ENCODE assay signal across 8 cellular contexts in genomic region chr14:22986508-22987054, GRCh38. TPM values are rescaled to one million over a fixed set of nuclear protein-coding genes. Genes with fewer than 3 reads are reported as not detected.
DNase-seq lines count a peak whose midpoint lies in the region; ATAC-seq and TF ChIP-seq lines count a peak whose summit lies in the region.

No MANE protein-coding gene starts in this region.

- in situ Hi-C loops in GM13977 (cut with MboI; ENCODE audit: low pct_unique_long_range_greater_than_20kb, low sequenced_read_pairs, unreplicated experiment), result no loop called here
- in situ Hi-C loops in transverse colon (cut with MboI; ENCODE audit: low pct_ligation_motif_present in 1 of 4, low pct_unique_long_range_greater_than_20kb in 1 of 4, low sequenced_read_pairs in 3 of 4), result loop anchor here in 3 of 4 donors (5.0 to 10.0 kb wide), 2 partner anchors 66 to 78 kb away; no protein-coding TSS in a partner anchor

- TF ChIP-seq EP300 in gastroesophageal sphincter (IDR thresholded peaks at IDR 0.05) (no peak), ovary (IDR thresholded peaks at IDR 0.05) (no peak), transverse colon (IDR thresholded peaks at IDR 0.05; ENCODE audit: low read depth) (no peak)

- WGBS in gastroesophageal sphincter (ENCODE audit: low coverage in 1 of 2), 2 donors, result 0 to 21% methylated on average over 3 to 4 of the region's 5 CpGs
- WGBS in ovary, 3 donors, result 19 to 21% (median 20%) methylated on average over 5 of the region's 5 CpGs
- WGBS in transverse colon (ENCODE audit: low coverage in 1 of 2), 2 donors, result 23 to 26% methylated on average over 5 of the region's 5 CpGs

- TF ChIP-seq CTCF in GM13977 (IDR thresholded peaks at IDR 0.05; ENCODE audit: extremely low read depth, insufficient read depth, missing control alignments), result peak; percentile 90
- TF ChIP-seq CTCF in gastroesophageal sphincter (IDR thresholded peaks at IDR 0.05), result peak; percentile 85 to 94 (median 91)
- TF ChIP-seq CTCF in ovary (IDR thresholded peaks at IDR 0.05), result peak; percentile 82 to 90 (median 84)
- TF ChIP-seq CTCF in transverse colon (IDR thresholded peaks at IDR 0.05), result peak; percentile 86 to 94 (median 93)

- ATAC-seq in gastroesophageal sphincter, result peak; percentile 56
- no peak for ATAC-seq in GM21423 (IDR thresholded peaks at IDR 0.05; ENCODE audit: unreplicated experiment)

- DNase-seq in GM13977 (ENCODE audit: low spot score), result peak; percentile 86
- peak; percentile 69 for DNase-seq in NCI-H1092 treated with DMSO at 0.1 percent for 48 hours (lab: John Stamatoyannopoulos, UW)
- DNase-seq in SK-N-DZ (ENCODE audit: low spot score), result peak; percentile 84
- peak; percentile 95 for DNase-seq in activated effector memory CD4-positive, alpha-beta T cell treated with anti-CD3 and anti-CD28 coated beads, Interleukin-2, amount 50 U/mL, for 16 hours
- DNase-seq in ovary, result peak; percentile 84 to 93 (median 89)
- peak; percentile 93 for DNase-seq in transverse colon

- no peaks in the 10 kb centered on the region for H3K9me3 ChIP-seq in gastroesophageal sphincter
- H3K9me3 ChIP-seq in ovary, result no peaks in the 10 kb centered on the region
- H3K9me3 ChIP-seq in transverse colon, result no peaks in the 10 kb centered on the region

- TF ChIP-seq POLR2A in gastroesophageal sphincter (IDR thresholded peaks at IDR 0.05) (no peak), ovary (IDR thresholded peaks at IDR 0.05) (no peak), transverse colon (IDR thresholded peaks at IDR 0.05) (no peak)

- peaks cover 0 to 31% of the 10 kb centered on the region in 2 donors for H3K36me3 ChIP-seq in gastroesophageal sphincter
- no peaks in the 10 kb centered on the region for H3K36me3 ChIP-seq in ovary
- H3K36me3 ChIP-seq in transverse colon, result no peaks in the 10 kb centered on the region

- H3K27me3 ChIP-seq in gastroesophageal sphincter (peaks cover 7% of the 10 kb centered on the region), ovary (no peaks in the 10 kb centered on the region), transverse colon (peaks cover 7% of the 10 kb centered on the region)

- H3K27ac ChIP-seq in gastroesophageal sphincter, result no peak overlapping the region
- H3K27ac ChIP-seq in ovary, result no peak overlapping the region
- H3K27ac ChIP-seq in transverse colon, result no peak overlapping the region

- H3K4me3 ChIP-seq in gastroesophageal sphincter, result no peak overlapping the region
- H3K4me3 ChIP-seq in ovary, result no peak overlapping the region
- no peak overlapping the region for H3K4me3 ChIP-seq in transverse colon

- intact Hi-C loops in ovary (cut with DNase I), result loop anchor here in 3 of 4 donors (2.0 to 10.0 kb wide), 4 partner anchors 70 to 114 kb away; partner anchors contain the start of genes CDH24 (in 3 of the 3) and LRP10 (in 2 of the 3)
- intact Hi-C loops in transverse colon (cut with DNase I; ENCODE audit: low total_unique reads), result loop anchor here (2.0 kb wide), 1 partner anchor 72 kb away; no protein-coding TSS in a partner anchor

- peaks cover 0 to 19% (median 7%) of the 10 kb centered on the region in 3 donors for H3K4me1 ChIP-seq in gastroesophageal sphincter
- H3K4me1 ChIP-seq in ovary (ENCODE audit: insufficient read depth), result no peaks in the 10 kb centered on the region
- H3K4me1 ChIP-seq in transverse colon, result peaks cover 0 to 17% (median 11%) of the 10 kb centered on the region in 4 donors

RNA-seq across cellular contexts. Expression of gene AJUBA, which starts 4.2 kb away (rescaled TPM):
- 2.7 and 3.7 TPM in 2 replicates for polyA plus RNA-seq in SK-N-DZ (2014; cell fraction: cytosol; rRNA removed)
- polyA plus RNA-seq in SK-N-DZ (2014; cell fraction: nucleus; rRNA removed), result 3.4 and 4.8 TPM in 2 replicates
- 10 to 100 TPM in 3 of 4 donors, 1 to 10 TPM in 1; 8.8 to 27.0 (median 17.8) TPM for total RNA-seq in gastroesophageal sphincter
- total RNA-seq in ovary, result 10 to 100 TPM; 13.7 to 34.5 (median 19.1) TPM
- 10 to 100 TPM; 11.2 to 21.1 TPM for polyA plus RNA-seq in ovary
- 1 to 10 TPM in 3 of 4 donors, not detected in 1; 1.8 to 5.2 (median 3.7) TPM for total RNA-seq in transverse colon

RNA-seq across cellular contexts. Expression of gene C14orf93, which starts 23.4 kb away (rescaled TPM):
- polyA plus RNA-seq in SK-N-DZ (2014; cell fraction: cytosol; rRNA removed), result 25.3 and 34.9 TPM in 2 replicates
- polyA plus RNA-seq in SK-N-DZ (2014; cell fraction: nucleus; rRNA removed), result 25.0 and 38.7 TPM in 2 replicates
- total RNA-seq in gastroesophageal sphincter (10 to 100 TPM in 3 of 4 donors, 1 to 10 TPM in 1; 8.4 to 16.0 (median 13.2) TPM), ovary (10 to 100 TPM in 4 of 7 donors, 1 to 10 TPM in 3; 7.2 to 11.8 (median 10.2) TPM), transverse colon (10 to 100 TPM; 17.1 to 41.2 (median 23.9) TPM)
- 10 to 100 TPM; 12.1 to 12.7 TPM for polyA plus RNA-seq in ovary

RNA-seq across cellular contexts. Expression of gene HAUS4, which starts 29.7 kb away (rescaled TPM):
- 87.7 and 96.6 TPM in 2 replicates for polyA plus RNA-seq in SK-N-DZ (2014; cell fraction: cytosol; rRNA removed)
- polyA plus RNA-seq in SK-N-DZ (2014; cell fraction: nucleus; rRNA removed), result 86.2 and 93.0 TPM in 2 replicates
- total RNA-seq in gastroesophageal sphincter, result 10 to 100 TPM; 31.2 to 47.6 (median 43.1) TPM
- 100 to 1,000 TPM in 1 of 7 donors, 10 to 100 TPM in 6; 31.6 to 111 (median 41.6) TPM for total RNA-seq in ovary
- 10 to 100 TPM; 55.6 to 58.4 TPM for polyA plus RNA-seq in ovary
- 10 to 100 TPM; 66.2 to 98.9 (median 85.1) TPM for total RNA-seq in transverse colon

RNA-seq across cellular contexts. Expression of gene PSMB5, which starts 48.1 kb away (rescaled TPM):
- polyA plus RNA-seq in SK-N-DZ (2014; cell fraction: cytosol; rRNA removed), result 295 and 318 TPM in 2 replicates
- polyA plus RNA-seq in SK-N-DZ (2014; cell fraction: nucleus; rRNA removed), result 104 and 163 TPM in 2 replicates
- total RNA-seq in gastroesophageal sphincter (100 to 1,000 TPM; 125 to 182 (median 133) TPM), ovary (100 to 1,000 TPM in 1 of 7 donors, 10 to 100 TPM in 6; 65.3 to 144 (median 77.4) TPM), transverse colon (10 to 100 TPM in 3 of 4 donors, 1 to 10 TPM in 1; 8.6 to 85.1 (median 42.5) TPM)
- polyA plus RNA-seq in ovary, result 100 to 1,000 TPM in 1 of 2 donors, 10 to 100 TPM in 1; 79.9 to 112 TPM

RNA-seq across cellular contexts. Expression of gene PSMB11, which starts 55.4 kb away (rescaled TPM):
- polyA plus RNA-seq in SK-N-DZ (2014; cell fraction: cytosol; rRNA removed), result not detected in 2 replicates
- polyA plus RNA-seq in SK-N-DZ (2014; cell fraction: nucleus; rRNA removed), result not detected in 2 replicates
- total RNA-seq in gastroesophageal sphincter (under 1 TPM in 1 of 4 donors, not detected in 3; 0.27 TPM), ovary (not detected), transverse colon (not detected)
- not detected for polyA plus RNA-seq in ovary
